ENCODE assay signal across 20 cellular contexts in genomic region chr4:19241845-19242244, GRCh38.
DNase-seq lines count a peak whose midpoint lies in the region; ATAC-seq and TF ChIP-seq lines count a peak whose summit lies in the region.
"Had no signal": no experiment of that assay in that cellular context is flagged by ENCODE, and none has a peak within 500 bp of the region (broad histone marks: within the 10 kb centered on the region; RNA-seq: fewer than 3 reads in every experiment).

No MANE protein-coding gene starts in this region.

- no peak for TF ChIP-seq POLR2A in vagina (IDR thresholded peaks at IDR 0.05)

- no peak overlapping the region for H3K23ac ChIP-seq in mesendoderm (ENCODE audit: low read length)

- H4K5ac ChIP-seq in mesendoderm (ENCODE audit: low read length): no peak overlapping the region

- H4K8ac ChIP-seq in mesendoderm (ENCODE audit: low read depth, low read length): no peak overlapping the region

- H3K27me3 ChIP-seq in mesendoderm (ENCODE audit: insufficient read depth, low read length, poor library complexity) (no peaks in the 10 kb centered on the region), vagina (no peaks in the 10 kb centered on the region)

- no peak overlapping the region for H3K27ac ChIP-seq in mesendoderm (ENCODE audit: low read depth, low read length)
- H3K27ac ChIP-seq in vagina: no peak overlapping the region
- H3K27ac ChIP-seq: 22Rv1, A549, C4-2B had no signal

- H3K79me2 ChIP-seq in mesendoderm (ENCODE audit: control insufficient read depth, insufficient read depth, low read length): no peaks in the 10 kb centered on the region

- H2BK120ac ChIP-seq in mesendoderm (ENCODE audit: low read depth, low read length): no peak overlapping the region

- H3K9ac ChIP-seq in mesendoderm (ENCODE audit: low read length): no peak overlapping the region

- no peaks in the 10 kb centered on the region for H3K79me1 ChIP-seq in mesendoderm (ENCODE audit: low read length)

- no peak overlapping the region for H2BK15ac ChIP-seq in mesendoderm (replicated peaks; ENCODE audit: low read depth)

- no peak overlapping the region for H2AK5ac ChIP-seq in mesendoderm (ENCODE audit: low read length)

- WGBS in mesendoderm (ENCODE audit: extremely low coverage, insufficient coverage, low lambda C conversion rate): no CpG with 5 or more reads among the region's 4 CpGs

- no peak overlapping the region for H3K4ac ChIP-seq in mesendoderm (ENCODE audit: low read depth, low read length)

- intact Hi-C loops in vagina (cut with DNase I): no loop called here
- intact Hi-C loops in sciatic nerve (cut with DNase I): no loop called here

- no peak overlapping the region for H3K18ac ChIP-seq in mesendoderm (ENCODE audit: low read length)

- H3K36me3 ChIP-seq in mesendoderm (ENCODE audit: control insufficient read depth, insufficient read depth, low read length): no peaks in the 10 kb centered on the region
- H3K36me3 ChIP-seq in vagina: no peaks in the 10 kb centered on the region

- H3K4me1 ChIP-seq in mesendoderm (ENCODE audit: control insufficient read depth, low read depth, low read length) (no peaks in the 10 kb centered on the region), vagina (no peaks in the 10 kb centered on the region)
- H3K4me1 ChIP-seq: A549, Caco-2 had no signal

- H3K4me2 ChIP-seq in mesendoderm (ENCODE audit: low read length): no peak overlapping the region
- H3K4me2 ChIP-seq: A549 had no signal

- no peak overlapping the region for H3K4me3 ChIP-seq in mesendoderm (ENCODE audit: low read length)
- no peak overlapping the region for H3K4me3 ChIP-seq in vagina
- H3K4me3 ChIP-seq: A549 had no signal

- H3K56ac ChIP-seq in mesendoderm (ENCODE audit: low read length): no peak overlapping the region

- H3K9me3 ChIP-seq in vagina: no peaks in the 10 kb centered on the region
- H3K9me3 ChIP-seq: A549, Caco-2 had no signal

- no peak for TF ChIP-seq CTCF in vagina (IDR thresholded peaks at IDR 0.05)

- DNase-seq in NCI-H82 (lab: John Stamatoyannopoulos, UW): peak; percentile 13
- no peak for DNase-seq in NCI-H82 treated with DMSO at 0.1 percent for 48 hours (lab: John Stamatoyannopoulos, UW; ENCODE audit: unreplicated experiment)
- peak; percentile 97 for DNase-seq in amniotic epithelial cell (ENCODE audit: low read depth)
- DNase-seq in mesendoderm: peak; percentile 22
- no peak for DNase-seq in vagina (ENCODE audit: extremely low spot score in 2 of 2)
- no peak for DNase-seq in sciatic nerve (ENCODE audit: low spot score)
- DNase-seq: AML-193; Caco-2; CD4-positive, alpha-beta T cell; GF-D8; GOT3; H7; HFFc6 had no signal

- no peak overlapping the region for H2BK5ac ChIP-seq in mesendoderm (ENCODE audit: low read length)

- ATAC-seq in HG02885 (IDR thresholded peaks at IDR 0.05; ENCODE audit: poor library complexity, unreplicated experiment) (no peak), HG03565 (IDR thresholded peaks at IDR 0.05; ENCODE audit: unreplicated experiment) (no peak), sciatic nerve (no peak)
- ATAC-seq: A549, HCT116, HepG2 had no signal

Comparison
In these comparisons a context has a peak if more than half of its experiments do, and no peak if none do; other contexts are left out.
1. DNase-seq: peak in NCI-H82 (single experiment), amniotic epithelial cell (single experiment) and mesendoderm (single experiment); none in NCI-H82 treated with DMSO at 0.1 percent for 48 hours (single experiment), vagina (0 of 2) and sciatic nerve (single experiment).